Comparison of ENCODE assay signal across 13 cellular contexts in genomic region chr7:369981-370621, GRCh38.
DNase-seq lines count a peak whose midpoint lies in the region; ATAC-seq and TF ChIP-seq lines count a peak whose summit lies in the region.
"Had no signal": no experiment of that assay in that cellular context is flagged by ENCODE, and none has a peak within 500 bp of the region (broad histone marks: within the 10 kb centered on the region; RNA-seq: fewer than 3 reads in every experiment).

No MANE protein-coding gene starts in this region.

- POLR2A ChIA-PET in activated naive CD8-positive, alpha-beta T cell treated with anti-CD3 and anti-CD28 coated beads, Interleukin-2, amount 10 ng/mL, durations not matched to agents 7 days and 5 days (lab: Charles Lee), result no interaction called here

- no peak overlapping the region for H3K27ac Mint-ChIP-seq in activated naive CD8-positive, alpha-beta T cell treated with anti-CD3 and anti-CD28 coated beads, Interleukin-2, amount 10 ng/mL, durations not matched to agents 7 days and 5 days
- H3K27ac Mint-ChIP-seq in activated naive CD8-positive, alpha-beta T cell treated with anti-CD3 and anti-CD28 coated beads for 36 hours, result no peak overlapping the region
- H3K27ac Mint-ChIP-seq in endodermal cell, result no peak overlapping the region
- H3K27ac Mint-ChIP-seq: naive thymus-derived CD4-positive, alpha-beta T cell had no signal

- H3K9me3 ChIP-seq in endodermal cell (ENCODE audit: control insufficient read depth, low read length), result no peaks in the 10 kb centered on the region
- no peaks in the 10 kb centered on the region for H3K9me3 ChIP-seq in lower lobe of right lung
- H3K9me3 ChIP-seq in transverse colon, result no peaks in the 10 kb centered on the region

- no peaks in the 10 kb centered on the region for H3K27me3 Mint-ChIP-seq in activated naive CD8-positive, alpha-beta T cell treated with anti-CD3 and anti-CD28 coated beads, Interleukin-2, amount 10 ng/mL, durations not matched to agents 7 days and 5 days
- H3K27me3 Mint-ChIP-seq in activated naive CD8-positive, alpha-beta T cell treated with anti-CD3 and anti-CD28 coated beads for 36 hours, result no peaks in the 10 kb centered on the region
- H3K27me3 Mint-ChIP-seq in endodermal cell (ENCODE audit: insufficient read depth), result no peaks in the 10 kb centered on the region

- no peaks in the 10 kb centered on the region for H3K9me3 Mint-ChIP-seq in activated naive CD8-positive, alpha-beta T cell treated with anti-CD3 and anti-CD28 coated beads, Interleukin-2, amount 10 ng/mL, durations not matched to agents 7 days and 5 days
- H3K9me3 Mint-ChIP-seq in activated naive CD8-positive, alpha-beta T cell treated with anti-CD3 and anti-CD28 coated beads for 36 hours, result no peaks in the 10 kb centered on the region
- H3K9me3 Mint-ChIP-seq in endodermal cell, result no peaks in the 10 kb centered on the region
- H3K9me3 Mint-ChIP-seq: naive thymus-derived CD4-positive, alpha-beta T cell had no signal

- H3K27me3 ChIP-seq in endodermal cell (ENCODE audit: control insufficient read depth, insufficient read depth, low read length, poor library complexity, severe bottlenecking) (no peaks in the 10 kb centered on the region), lower lobe of right lung (ENCODE audit: low read depth) (peaks cover 12% of the 10 kb centered on the region), transverse colon (peaks cover 8% of the 10 kb centered on the region)

- in situ Hi-C loops in transverse colon (cut with MboI; ENCODE audit: low pct_ligation_motif_present in 1 of 4, low pct_unique_long_range_greater_than_20kb in 1 of 4, low sequenced_read_pairs in 3 of 4), result no loop called here

- intact Hi-C loops in lower lobe of right lung (cut with DNase I), result no loop called here
- intact Hi-C loops in transverse colon (cut with DNase I; ENCODE audit: low total_unique reads), result no loop called here

- no peak overlapping the region for H3K4me3 Mint-ChIP-seq in activated naive CD8-positive, alpha-beta T cell treated with anti-CD3 and anti-CD28 coated beads, Interleukin-2, amount 10 ng/mL, durations not matched to agents 7 days and 5 days
- no peak overlapping the region for H3K4me3 Mint-ChIP-seq in activated naive CD8-positive, alpha-beta T cell treated with anti-CD3 and anti-CD28 coated beads for 36 hours
- no peak overlapping the region for H3K4me3 Mint-ChIP-seq in endodermal cell
- H3K4me3 Mint-ChIP-seq: naive thymus-derived CD4-positive, alpha-beta T cell had no signal

- H3K4me1 ChIP-seq in endodermal cell (ENCODE audit: control insufficient read depth, insufficient read depth, low read length), result peaks cover 6% of the 10 kb centered on the region
- no peaks in the 10 kb centered on the region for H3K4me1 ChIP-seq in lower lobe of right lung
- H3K4me1 ChIP-seq in transverse colon, result peaks cover 10 to 41% (median 30%) of the 10 kb centered on the region in 4 donors

- no peaks in the 10 kb centered on the region for H3K36me3 Mint-ChIP-seq in activated naive CD8-positive, alpha-beta T cell treated with anti-CD3 and anti-CD28 coated beads, Interleukin-2, amount 10 ng/mL, durations not matched to agents 7 days and 5 days
- H3K36me3 Mint-ChIP-seq in activated naive CD8-positive, alpha-beta T cell treated with anti-CD3 and anti-CD28 coated beads for 36 hours, result no peaks in the 10 kb centered on the region
- no peaks in the 10 kb centered on the region for H3K36me3 Mint-ChIP-seq in endodermal cell (ENCODE audit: low read depth)
- H3K36me3 Mint-ChIP-seq: naive thymus-derived CD4-positive, alpha-beta T cell had no signal

- peak; percentile 21 for DNase-seq in activated naive CD8-positive, alpha-beta T cell treated with anti-CD3 and anti-CD28 coated beads, Interleukin-2, amount 10 ng/mL, durations not matched to agents 7 days and 5 days
- DNase-seq in activated naive CD8-positive, alpha-beta T cell treated with anti-CD3 and anti-CD28 coated beads for 36 hours, result no peak
- DNase-seq in endodermal cell (peak; percentile 71), lower lobe of right lung (peak; percentile 38), transverse colon (peak; percentile 16), NCI-H2029 (lab: John Stamatoyannopoulos, UW) (no peak)
- DNase-seq: activated CD4-positive, CD25-positive, alpha-beta regulatory T cell treated with anti-CD3 and anti-CD28 coated beads, Interleukin-2, amount 50 U/mL, for 72 hours; naive thymus-derived CD4-positive, alpha-beta T cell; NCI-H1092; NCI-H226; stimulated activated naive CD4-positive, alpha-beta T cell had no signal

- 84 to 89% methylated on average over 21 to 26 of the region's 26 CpGs for WGBS in endodermal cell (ENCODE audit: insufficient coverage in 1 of 2, insufficient read length in 1 of 2), 2 experiments
- 63 to 70% methylated on average over 7 to 17 of the region's 26 CpGs for WGBS in transverse colon (ENCODE audit: low coverage in 1 of 2), 2 donors

- no peaks in the 10 kb centered on the region for H3K36me3 ChIP-seq in endodermal cell (ENCODE audit: control insufficient read depth, insufficient read depth, low read length)
- H3K36me3 ChIP-seq in lower lobe of right lung, result no peaks in the 10 kb centered on the region
- no peaks in the 10 kb centered on the region for H3K36me3 ChIP-seq in transverse colon

- no peak for TF ChIP-seq EP300 in transverse colon (IDR thresholded peaks at IDR 0.05; ENCODE audit: low read depth)

- no peak for ATAC-seq in activated naive CD8-positive, alpha-beta T cell treated with anti-CD3 and anti-CD28 coated beads, Interleukin-2, amount 10 ng/mL, durations not matched to agents 7 days and 5 days (ENCODE audit: low read depth)
- ATAC-seq in lower lobe of right lung (no peak), HG02852 (IDR thresholded peaks at IDR 0.05; ENCODE audit: unreplicated experiment) (no peak), GM19452 (IDR thresholded peaks at IDR 0.05; ENCODE audit: unreplicated experiment) (no peak)
- ATAC-seq: naive thymus-derived CD4-positive, alpha-beta T cell had no signal

- TF ChIP-seq CTCF in endodermal cell (conservative IDR thresholded peaks at IDR 0.05) (peak; percentile 77), lower lobe of right lung (IDR thresholded peaks at IDR 0.05) (no peak), transverse colon (IDR thresholded peaks at IDR 0.05) (peak in 3 of 5 experiments; percentile 7 to 59 (median 49))

- no peak overlapping the region for H3K27ac ChIP-seq in endodermal cell (ENCODE audit: low read depth, low read length)
- H3K27ac ChIP-seq in lower lobe of right lung, result no peak overlapping the region
- peak overlapping the region in 1 of 4 donors; percentile 61 for H3K27ac ChIP-seq in transverse colon

- H3K9ac ChIP-seq in endodermal cell (ENCODE audit: extremely low read depth, low read length, poor library complexity, severe bottlenecking), result no peak overlapping the region

- peaks cover 15% of the 10 kb centered on the region for H3K4me1 Mint-ChIP-seq in activated naive CD8-positive, alpha-beta T cell treated with anti-CD3 and anti-CD28 coated beads, Interleukin-2, amount 10 ng/mL, durations not matched to agents 7 days and 5 days
- peaks cover 20% of the 10 kb centered on the region for H3K4me1 Mint-ChIP-seq in activated naive CD8-positive, alpha-beta T cell treated with anti-CD3 and anti-CD28 coated beads for 36 hours
- H3K4me1 Mint-ChIP-seq in endodermal cell, result peaks cover 16% of the 10 kb centered on the region

- H3K4me3 ChIP-seq in endodermal cell (ENCODE audit: low read length) (no peak overlapping the region), lower lobe of right lung (no peak overlapping the region), transverse colon (no peak overlapping the region)

- no peak for TF ChIP-seq POLR2A in transverse colon (IDR thresholded peaks at IDR 0.05)

Comparison
In these comparisons a context has a peak if more than half of its experiments do, and no peak if none do; other contexts are left out.
1. DNase-seq: peak in activated naive CD8-positive, alpha-beta T cell treated with anti-CD3 and anti-CD28 coated beads, Interleukin-2, amount 10 ng/mL, durations not matched to agents 7 days and 5 days (single experiment), endodermal cell (single experiment), lower lobe of right lung (single experiment) and transverse colon (single experiment); none in activated naive CD8-positive, alpha-beta T cell treated with anti-CD3 and anti-CD28 coated beads for 36 hours (single experiment) and NCI-H2029 (single experiment).